Comparison of ENCODE assay signal across 8 cellular contexts in the genomic region with DNA sequence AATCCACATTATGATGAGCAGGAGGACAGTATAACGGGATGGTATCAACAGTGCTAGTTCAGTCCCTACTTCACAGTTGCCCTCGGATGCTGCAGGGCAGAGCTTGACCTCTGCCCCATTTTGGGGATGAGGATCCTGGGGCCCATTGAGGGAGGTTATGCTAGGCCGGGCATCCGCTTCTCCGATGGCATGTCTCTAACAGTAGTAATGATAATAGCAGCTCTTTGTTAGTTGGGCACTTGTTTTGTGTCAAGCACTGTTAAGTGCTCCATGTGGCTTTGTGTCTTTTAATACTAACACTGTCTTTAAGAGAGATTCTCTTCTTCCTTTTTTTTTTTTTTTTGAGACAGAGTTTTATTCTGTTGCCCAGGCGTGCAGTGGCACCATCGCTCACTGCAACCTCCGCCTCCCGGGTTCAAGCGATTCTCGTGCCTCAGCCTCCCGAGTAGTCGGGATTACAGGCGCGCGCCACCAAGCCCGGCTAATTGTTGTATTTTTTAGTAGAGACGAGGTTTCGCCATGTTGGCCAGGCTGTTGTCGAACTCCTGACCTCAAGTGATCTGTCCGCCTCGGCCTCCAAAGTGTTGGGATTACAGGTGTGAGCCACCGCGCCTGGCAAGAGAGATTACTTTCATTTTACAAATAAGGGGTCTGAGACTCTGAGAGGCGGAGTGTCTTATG. TPM values are rescaled to one million over a fixed set of nuclear protein-coding genes. Genes with fewer than 3 reads are reported as not detected.
A peak's percentile ranks its signal among the peaks of the same experiment; 100 is the strongest.
DNase-seq lines count a peak whose midpoint lies in the region; ATAC-seq and TF ChIP-seq lines count a peak whose summit lies in the region.

No MANE protein-coding gene starts in this region.

- no peak for TF ChIP-seq CTCF in GM12865 (IDR thresholded peaks at IDR 0.05; ENCODE audit: insufficient read depth, low read depth, low read length, missing control alignments)
- TF ChIP-seq CTCF in esophagus squamous epithelium (IDR thresholded peaks at IDR 0.05), result no peak

- H3K27ac ChIP-seq in SJCRH30 (peak overlapping the region; percentile 59), esophagus squamous epithelium (peak overlapping the region; percentile 92 to 99 (median 97))

- H3K4me3 ChIP-seq in GM12865 (ENCODE audit: low read depth, low read length) (peak overlapping the region; percentile 98), SJCRH30 (peak overlapping the region; percentile 83), esophagus squamous epithelium (peak overlapping the region; percentile 70 to 99 (median 82))

- intact Hi-C loops in esophagus squamous epithelium (cut with DNase I), result no loop called here

- H3K9me3 ChIP-seq in SJCRH30 (replicated peaks) (no peaks in the 10 kb centered on the region), esophagus squamous epithelium (no peaks in the 10 kb centered on the region)

- H3K4me1 ChIP-seq in SJCRH30 (peaks cover 28% of the 10 kb centered on the region), esophagus squamous epithelium (peaks cover 23 to 51% (median 42%) of the 10 kb centered on the region in 3 donors)

- DNase-seq in GM12865 (ENCODE audit: low read depth) (peak; percentile 15), SJCRH30 (no peak), esophagus squamous epithelium (lab: John Stamatoyannopoulos, UW) (no peak), pons (ENCODE audit: low spot score) (peak; percentile 43), NCI-H1417 (lab: John Stamatoyannopoulos, UW) (no peak), HCEC 1CT (no peak), 8988T (no peak)

- H3K36me3 ChIP-seq in SJCRH30 (peaks cover 4% of the 10 kb centered on the region), esophagus squamous epithelium (peaks cover 0 to 2% (median 0%) of the 10 kb centered on the region in 3 donors)

- WGBS in esophagus squamous epithelium, 2 donors, result 64 to 69% methylated on average over 18 to 25 of the region's 25 CpGs

- H3K27me3 ChIP-seq in SJCRH30, result no peaks in the 10 kb centered on the region
- no peaks in the 10 kb centered on the region for H3K27me3 ChIP-seq in esophagus squamous epithelium

- TF ChIP-seq POLR2A in esophagus squamous epithelium (IDR thresholded peaks at IDR 0.05), result no peak

- no peak for ATAC-seq in GM21619 (IDR thresholded peaks at IDR 0.05; ENCODE audit: unreplicated experiment)

RNA-seq across cellular contexts. Expression of gene MAPRE1, which starts 1.1 kb away (rescaled TPM):
- 322 and 324 TPM in 2 replicates for total RNA-seq in SJCRH30 (2014; rRNA removed; shearing (Covaris generic))
- total RNA-seq in esophagus squamous epithelium, result 10 to 100 TPM; 50.8 to 76.5 (median 73.7) TPM

RNA-seq across cellular contexts. Expression of gene EFCAB8, which starts 37.9 kb away (rescaled TPM):
- total RNA-seq in SJCRH30 (2014; rRNA removed; shearing (Covaris generic)), result 0.28 and 0.58 TPM in 2 replicates
- total RNA-seq in esophagus squamous epithelium, result under 1 TPM in 1 of 4 donors, not detected in 3; 0.38 TPM

RNA-seq across cellular contexts. Expression of gene DNMT3B, which starts 58.7 kb away (rescaled TPM):
- total RNA-seq in SJCRH30 (2014; rRNA removed; shearing (Covaris generic)), result 15.6 TPM in 2 replicates
- total RNA-seq in esophagus squamous epithelium, result 1 to 10 TPM in 1 of 4 donors, under 1 TPM in 3; 0.44 to 2.2 (median 0.72) TPM

Comparison
In these comparisons a context has a peak if more than half of its experiments do, and no peak if none do; other contexts are left out.
1. DNase-seq: peak in GM12865 (single experiment) and pons (single experiment); none in SJCRH30 (0 of 2), esophagus squamous epithelium (single experiment), NCI-H1417 (0 of 3), HCEC 1CT (single experiment) and 8988T (single experiment).
2. Peak in every context shown above with its lines, with median percentiles within 50 percentile points of each other: H3K4me3 ChIP-seq.